In genomic region chr11:119109843-119110242, GRCh38 we compare ENCODE assay signal across 19 cellular contexts. TPM values are rescaled to one million over a fixed set of nuclear protein-coding genes. Genes with fewer than 3 reads are reported as not detected.
DNase-seq lines count a peak whose midpoint lies in the region; ATAC-seq and TF ChIP-seq lines count a peak whose summit lies in the region.
"Had no signal": no experiment of that assay in that cellular context is flagged by ENCODE, and none has a peak within 500 bp of the region (broad histone marks: within the 10 kb centered on the region; RNA-seq: fewer than 3 reads in every experiment).

No MANE protein-coding gene starts in this region.

- H3K4me1 Mint-ChIP-seq in activated naive CD4-positive, alpha-beta T cell treated with anti-CD3 and anti-CD28 coated beads, Interleukin-2, amount 10 ng/mL, durations not matched to agents 7 days and 5 days = peaks cover 61% of the 10 kb centered on the region
- peaks cover 31% of the 10 kb centered on the region for H3K4me1 Mint-ChIP-seq in WTC11
- peaks cover 42% of the 10 kb centered on the region for H3K4me1 Mint-ChIP-seq in stimulated activated effector memory CD8-positive, alpha-beta T cell treated with anti-CD3 and anti-CD28 coated beads, Interleukin-12 subunit alpha, Interleukin-12 subunit beta, amount 100 ng/mL, for 72 hours

- no peak overlapping the region for H3K27ac Mint-ChIP-seq in activated naive CD4-positive, alpha-beta T cell treated with anti-CD3 and anti-CD28 coated beads, Interleukin-2, amount 10 ng/mL, durations not matched to agents 7 days and 5 days
- H3K27ac Mint-ChIP-seq in WTC11 = no peak overlapping the region
- H3K27ac Mint-ChIP-seq in stimulated activated effector memory CD8-positive, alpha-beta T cell treated with anti-CD3 and anti-CD28 coated beads, Interleukin-12 subunit alpha, Interleukin-12 subunit beta, amount 100 ng/mL, for 72 hours = peak overlapping the region; percentile 86

- TF ChIP-seq POLR2A in lower leg skin (IDR thresholded peaks at IDR 0.05) = no peak

- peaks cover 5% of the 10 kb centered on the region for H3K27me3 Mint-ChIP-seq in activated naive CD4-positive, alpha-beta T cell treated with anti-CD3 and anti-CD28 coated beads, Interleukin-2, amount 10 ng/mL, durations not matched to agents 7 days and 5 days
- H3K27me3 Mint-ChIP-seq in WTC11 (ENCODE audit: low read depth) = peaks cover 18% of the 10 kb centered on the region

- peak overlapping the region; percentile 87 for H3K4me3 Mint-ChIP-seq in activated naive CD4-positive, alpha-beta T cell treated with anti-CD3 and anti-CD28 coated beads, Interleukin-2, amount 10 ng/mL, durations not matched to agents 7 days and 5 days
- H3K4me3 Mint-ChIP-seq in WTC11 = no peak overlapping the region
- H3K4me3 Mint-ChIP-seq in stimulated activated effector memory CD8-positive, alpha-beta T cell treated with anti-CD3 and anti-CD28 coated beads, Interleukin-12 subunit alpha, Interleukin-12 subunit beta, amount 100 ng/mL, for 72 hours = peak overlapping the region; percentile 88

- ATAC-seq in WTC11 (no peak), esophagus mucosa (no peak), GM19023 (IDR thresholded peaks at IDR 0.05; ENCODE audit: unreplicated experiment) (no peak)
- no peak for ATAC-seq in stimulated activated effector memory CD8-positive, alpha-beta T cell treated with anti-CD3 and anti-CD28 coated beads, Interleukin-12 subunit alpha, Interleukin-12 subunit beta, amount 100 ng/mL, for 72 hours
- ATAC-seq: foreskin keratinocyte, pancreas had no signal

- 95 to 97% methylated on average over 3 of the region's 3 CpGs for WGBS in lower leg skin, 2 donors

- intact Hi-C loops in lower leg skin (cut with DNase I; ENCODE audit: low total_unique reads) = loop anchor here (2.0 kb wide), 1 partner anchor 57 kb away; no protein-coding TSS in a partner anchor

- POLR2A ChIA-PET in WTC11 (lab: Charles Lee) = interaction anchor here (0.6 to 1.9 kb wide), 2 partner anchors 8 to 12 kb away, joined by 3 to 6 read pairs; partner anchors contain the start of genes DPAGT1 and HINFP

- no peak overlapping the region for H3K4me3 ChIP-seq in effector memory CD4-positive, alpha-beta T cell (ENCODE audit: insufficient read depth, low read depth, low read length, poor library complexity, severe bottlenecking)
- no peak overlapping the region for H3K4me3 ChIP-seq in lower leg skin (ENCODE audit: low read depth, poor library complexity, severe bottlenecking)
- H3K4me3 ChIP-seq: ascending aorta, colonic mucosa, pancreas, sigmoid colon had no signal

- peak overlapping the region; percentile 35 for H3K27ac ChIP-seq in effector memory CD4-positive, alpha-beta T cell (ENCODE audit: insufficient read depth, low read length, poor library complexity, severe bottlenecking)
- H3K27ac ChIP-seq: colonic mucosa, foreskin keratinocyte, pancreas, sigmoid colon, suprapubic skin had no signal

- H3K36me3 Mint-ChIP-seq in activated naive CD4-positive, alpha-beta T cell treated with anti-CD3 and anti-CD28 coated beads, Interleukin-2, amount 10 ng/mL, durations not matched to agents 7 days and 5 days = peaks cover 54% of the 10 kb centered on the region
- H3K36me3 Mint-ChIP-seq in WTC11 = no peaks in the 10 kb centered on the region
- peaks cover 51% of the 10 kb centered on the region for H3K36me3 Mint-ChIP-seq in stimulated activated effector memory CD8-positive, alpha-beta T cell treated with anti-CD3 and anti-CD28 coated beads, Interleukin-12 subunit alpha, Interleukin-12 subunit beta, amount 100 ng/mL, for 72 hours

- H3K27me3 ChIP-seq in effector memory CD4-positive, alpha-beta T cell (replicated peaks; ENCODE audit: control insufficient read depth, insufficient read depth, low read length, poor library complexity, severe bottlenecking) = no peaks in the 10 kb centered on the region
- H3K27me3 ChIP-seq: ascending aorta, colonic mucosa, foreskin keratinocyte, pancreas, sigmoid colon, suprapubic skin had no signal

- no peak for TF ChIP-seq CTCF in WTC11 (IDR thresholded peaks at IDR 0.05)
- no peak for TF ChIP-seq CTCF in lower leg skin (IDR thresholded peaks at IDR 0.05)

- CTCF ChIA-PET in activated naive CD4-positive, alpha-beta T cell treated with anti-CD3 and anti-CD28 coated beads, Interleukin-2, amount 10 ng/mL, durations not matched to agents 7 days and 5 days (lab: Charles Lee) = interaction anchor here (1.0 to 2.2 kb wide), 6 partner anchors 11 to 244 kb away, joined by 3 to 11 read pairs (median 4); no protein-coding TSS in a partner anchor
- CTCF ChIA-PET in WTC11 (lab: Charles Lee) = interaction anchor here (1.0 to 1.6 kb wide), 3 partner anchors 8 to 246 kb away, joined by 3 to 4 read pairs (median 3); partner anchors contain the start of genes CBL and DPAGT1

- H3K36me3 ChIP-seq in effector memory CD4-positive, alpha-beta T cell (ENCODE audit: control insufficient read depth, insufficient read depth, low read length) = peaks cover 41% of the 10 kb centered on the region

- no peaks in the 10 kb centered on the region for H3K9me3 Mint-ChIP-seq in activated naive CD4-positive, alpha-beta T cell treated with anti-CD3 and anti-CD28 coated beads, Interleukin-2, amount 10 ng/mL, durations not matched to agents 7 days and 5 days
- no peaks in the 10 kb centered on the region for H3K9me3 Mint-ChIP-seq in WTC11
- no peaks in the 10 kb centered on the region for H3K9me3 Mint-ChIP-seq in stimulated activated effector memory CD8-positive, alpha-beta T cell treated with anti-CD3 and anti-CD28 coated beads, Interleukin-12 subunit alpha, Interleukin-12 subunit beta, amount 100 ng/mL, for 72 hours

- DNase-seq in activated naive CD4-positive, alpha-beta T cell treated with anti-CD3 and anti-CD28 coated beads, Interleukin-2, amount 10 ng/mL, durations not matched to agents 7 days and 5 days = no peak
- DNase-seq in activated naive CD4-positive, alpha-beta T cell treated with anti-CD3 and anti-CD28 coated beads, Interleukin-2, amount 50 U/mL, for 16 hours = no peak
- DNase-seq in WTC11 (ENCODE audit: low spot score) (no peak), lower leg skin (ENCODE audit: low spot score in 2 of 2) (no peak)
- DNase-seq in effector memory CD4-positive, alpha-beta T cell = no peak
- DNase-seq in stimulated activated effector memory CD8-positive, alpha-beta T cell treated with anti-CD3 and anti-CD28 coated beads, Interleukin-12 subunit alpha, Interleukin-12 subunit beta, amount 100 ng/mL, for 72 hours (ENCODE audit: low spot score in 2 of 2) = no peak
- DNase-seq: activated CD4-positive, CD25-positive, alpha-beta regulatory T cell treated with anti-CD3 and anti-CD28 coated beads, Interleukin-2, amount 50 U/mL, for 72 hours; activated T-cell treated with anti-CD3 and anti-CD28 coated beads, Interleukin-2, amount 50 U/mL, for 1 hour; colonic mucosa; foreskin keratinocyte; NCI-H2029; NCI-H524; SHP77 treated with DMSO at 0.1 percent for 48 hours; sigmoid colon had no signal

- peaks cover 34% of the 10 kb centered on the region for H3K4me1 ChIP-seq in effector memory CD4-positive, alpha-beta T cell (ENCODE audit: control insufficient read depth, insufficient read depth, low read length, poor library complexity, severe bottlenecking)
- H3K4me1 ChIP-seq: colonic mucosa, foreskin keratinocyte had no signal

- H3K9me3 ChIP-seq in effector memory CD4-positive, alpha-beta T cell (ENCODE audit: control insufficient read depth, low read length) = no peaks in the 10 kb centered on the region
- H3K9me3 ChIP-seq: ascending aorta, colonic mucosa, pancreas, sigmoid colon, suprapubic skin had no signal

TF ChIP-seq in WTC11, 78 proteins besides CTCF, POLR2A, EP300 and RAD21 (continues in another document):
- TF ChIP-seq RELA (CRISPR knock-in tag; IDR thresholded peaks at IDR 0.05; ENCODE audit: borderline replicate concordance) = no peak
- TF ChIP-seq AFF4 (CRISPR knock-in tag; IDR thresholded peaks at IDR 0.05; ENCODE audit: borderline replicate concordance) = no peak
- TF ChIP-seq CREB1 (CRISPR knock-in tag; IDR thresholded peaks at IDR 0.05) = no peak
- no peak for TF ChIP-seq CBFB (CRISPR knock-in tag; IDR thresholded peaks at IDR 0.05; ENCODE audit: low read depth)
- no peak for TF ChIP-seq NFYB (CRISPR knock-in tag; conservative IDR thresholded peaks at IDR 0.05; ENCODE audit: low read depth)

RNA-seq across cellular contexts. Expression of gene C2CD2L, which starts 2.7 kb away (rescaled TPM):
- 3.4 to 6.4 TPM (median 4.4 TPM) in 3 replicates for total RNA-seq in WTC11 (2021)
- total RNA-seq in esophagus mucosa = 6.5 TPM
- total RNA-seq in lower leg skin = 10 to 100 TPM; 16.8 to 27.2 (median 22.6) TPM

RNA-seq across cellular contexts. Expression of gene DPAGT1, which starts 8.2 kb away (rescaled TPM):
- total RNA-seq in WTC11 (2021) (59.6 to 64.6 TPM (median 63.5 TPM) in 3 replicates), esophagus mucosa (36.3 TPM), lower leg skin (10 to 100 TPM; 18.9 to 46.9 (median 27.5) TPM)

RNA-seq across cellular contexts. Expression of gene HINFP, which starts 11.5 kb away (rescaled TPM):
- total RNA-seq in WTC11 (2021) = 34.0 to 37.1 TPM (median 35.4 TPM) in 3 replicates
- 13.2 TPM for total RNA-seq in esophagus mucosa
- total RNA-seq in lower leg skin = 10 to 100 TPM; 15.0 to 39.6 (median 31.2) TPM

RNA-seq across cellular contexts. Expression of gene HMBS, which starts 25.2 kb away (rescaled TPM):
- total RNA-seq in WTC11 (2021) = 55.4 to 64.4 TPM (median 62.3 TPM) in 3 replicates
- 23.7 TPM for total RNA-seq in esophagus mucosa
- total RNA-seq in lower leg skin = 10 to 100 TPM in 3 of 4 donors, 1 to 10 TPM in 1; 8.8 to 11.9 (median 11.1) TPM

RNA-seq across cellular contexts. Expression of gene ABCG4, which starts 39.0 kb away (rescaled TPM):
- total RNA-seq in WTC11 (2021) = 1.9 to 4.4 TPM (median 2.1 TPM) in 3 replicates
- 0.52 TPM for total RNA-seq in esophagus mucosa
- 1 to 10 TPM in 1 of 4 donors, under 1 TPM in 3; 0.52 to 1.1 (median 0.67) TPM for total RNA-seq in lower leg skin
- total RNA-seq: ascending aorta, pancreas had no signal
